Comparison of ENCODE assay signal across 19 cellular contexts in the genomic region with DNA sequence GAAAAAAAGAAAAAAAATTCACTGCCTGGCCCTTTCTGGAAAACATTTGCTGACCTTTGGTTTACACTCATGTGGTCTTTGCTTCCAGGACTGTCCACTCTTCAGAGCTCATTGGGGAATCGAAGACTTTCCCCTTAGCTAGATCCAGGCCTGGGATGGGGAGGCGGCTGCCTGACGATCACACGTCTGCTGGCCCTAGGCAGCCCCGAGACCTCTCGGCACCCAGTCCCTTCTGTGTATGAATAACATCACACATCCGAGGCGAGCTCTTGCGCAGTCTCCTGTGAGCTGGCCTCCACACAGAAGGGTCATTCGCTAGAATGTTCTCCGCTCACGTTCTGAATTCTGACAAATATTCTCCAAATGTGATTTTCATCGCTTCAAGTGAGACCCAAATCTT. TPM values are rescaled to one million over a fixed set of nuclear protein-coding genes. Genes with fewer than 3 reads are reported as not detected.
DNase-seq lines count a peak whose midpoint lies in the region; ATAC-seq and TF ChIP-seq lines count a peak whose summit lies in the region.
"Had no signal": no experiment of that assay in that cellular context is flagged by ENCODE, and none has a peak within 500 bp of the region (broad histone marks: within the 10 kb centered on the region; RNA-seq: fewer than 3 reads in every experiment).

No MANE protein-coding gene starts in this region.

- intact Hi-C loops in gastrocnemius medialis (cut with DNase I; ENCODE audit: low total_unique reads): no loop called here

- H3K4me1 ChIP-seq in BLaER1 treated with 17β-estradiol and CSF1 and Interleukin-3, amounts not matched to agents 10 nM and 100 nM: peaks cover 13 to 58% (median 37%) of the 10 kb centered on the region in 10 experiments
- peaks cover 4% of the 10 kb centered on the region in 2 donors for H3K4me1 ChIP-seq in gastrocnemius medialis
- H3K4me1 ChIP-seq: pancreas had no signal

- TF ChIP-seq CTCF in gastrocnemius medialis (IDR thresholded peaks at IDR 0.05 in 4 of 5, conservative IDR thresholded peaks at IDR 0.05 in 1 of 5): no peak

- H3K4me2 ChIP-seq in BLaER1 treated with 17β-estradiol and CSF1 and Interleukin-3, amounts not matched to agents 10 nM and 100 nM: peak overlapping the region; percentile 42 to 99 (median 88); a peak in 21 of 22 replicates

- in situ Hi-C loops in gastrocnemius medialis (cut with MboI; ENCODE audit: low sequenced_read_pairs in 4 of 4): no loop called here

- H3K9me3 ChIP-seq in BLaER1 treated with 17β-estradiol and CSF1 and Interleukin-3, amounts not matched to agents 10 nM and 100 nM (replicated peaks in 1 of 11): peaks cover 27 to 49% (median 38%) of the 10 kb centered on the region in 11 experiments
- H3K9me3 ChIP-seq in gastrocnemius medialis: no peaks in the 10 kb centered on the region
- H3K9me3 ChIP-seq: pancreas, vagina had no signal

- H3K27ac ChIP-seq in BLaER1 treated with 17β-estradiol and CSF1 and Interleukin-3, amounts not matched to agents 10 nM and 100 nM: no peak overlapping the region
- peak overlapping the region in 2 of 4 donors; percentile 11 to 54 for H3K27ac ChIP-seq in gastrocnemius medialis
- H3K27ac ChIP-seq: pancreas, vagina had no signal

- no peak overlapping the region for H3K9ac ChIP-seq in BLaER1 treated with 17β-estradiol and CSF1 and Interleukin-3, amounts not matched to agents 10 nM and 100 nM

- H3K4me3 ChIP-seq in BLaER1 treated with 17β-estradiol and CSF1 and Interleukin-3, amounts not matched to agents 10 nM and 100 nM: no peak overlapping the region
- H3K4me3 ChIP-seq in gastrocnemius medialis: no peak overlapping the region
- H3K4me3 ChIP-seq: heart right ventricle, pancreas, vagina had no signal

- peaks cover 0 to 3% (median 0%) of the 10 kb centered on the region in 11 experiments; a peak in 1 of 22 replicates for H3K36me3 ChIP-seq in BLaER1 treated with 17β-estradiol and CSF1 and Interleukin-3, amounts not matched to agents 10 nM and 100 nM
- H3K36me3 ChIP-seq in gastrocnemius medialis: no peaks in the 10 kb centered on the region
- H3K36me3 ChIP-seq: heart right ventricle, pancreas, vagina had no signal

- ATAC-seq in SK-N-SH treated with all-trans-retinoic acid at 6 μM for 48 hours (peak; percentile 24), gastrocnemius medialis (peak; percentile 21 to 32)
- ATAC-seq: activated naive CD8-positive, alpha-beta T cell treated with anti-CD3 and anti-CD28 coated beads, Interleukin-2, amount 50 U/mL, for 24 hours; stimulated activated naive CD8-positive, alpha-beta T cell treated with anti-CD3 and anti-CD28 coated beads, Interleukin-15, Interleukin-2, amounts not matched to agents 100 U/mL and 50 U/mL, for 24 hours had no signal

- H3K27me3 ChIP-seq in BLaER1 treated with 17β-estradiol and CSF1 and Interleukin-3, amounts not matched to agents 10 nM and 100 nM: peaks cover 0 to 67% (median 33%) of the 10 kb centered on the region in 11 experiments; a peak in 16 of 22 replicates
- peaks cover 4 to 12% (median 8%) of the 10 kb centered on the region in 3 donors for H3K27me3 ChIP-seq in gastrocnemius medialis
- H3K27me3 ChIP-seq: pancreas, vagina had no signal

- no peak for TF ChIP-seq POLR2A in gastrocnemius medialis (IDR thresholded peaks at IDR 0.05)

- peaks cover 0 to 34% (median 11%) of the 10 kb centered on the region in 11 experiments; a peak in 14 of 22 replicates for H4K20me1 ChIP-seq in BLaER1 treated with 17β-estradiol and CSF1 and Interleukin-3, amounts not matched to agents 10 nM and 100 nM

- DNase-seq in fibroblast of the conjunctiva (ENCODE audit: low read depth) (peak; percentile 12), gastrocnemius medialis (no peak), middle frontal gyrus (ENCODE audit: extremely low spot score, low spot score) (no peak), GM19238 (ENCODE audit: insufficient read length, low spot score) (no peak), SW 1271 (lab: John Stamatoyannopoulos, UW) (no peak), iPS-NIHi7 (ENCODE audit: extremely low spot score) (no peak)
- DNase-seq: activated naive CD8-positive, alpha-beta T cell treated with anti-CD3 and anti-CD28 coated beads, Interleukin-2, amount 50 U/mL, for 24 hours; activated T-cell treated with anti-CD3 and anti-CD28 coated beads, Interleukin-2, amount 50 U/mL, for 1 hour; NCI-H1048; NCI-H226; SIG-M5; stimulated activated CD4-positive, alpha-beta T cell treated with anti-CD3 and anti-CD28 coated beads, Interleukin-12 subunit alpha, Interleukin-12 subunit beta, amount 100 ng/mL, for 4 hours; stimulated activated naive CD8-positive, alpha-beta T cell treated with anti-CD3 and anti-CD28 coated beads, Interleukin-15, Interleukin-2, amounts not matched to agents 100 U/mL and 50 U/mL, for 24 hours had no signal

TF ChIP-seq in SK-N-SH treated with all-trans-retinoic acid at 6 μM for 48 hours, 23 proteins besides CTCF, POLR2A, EP300 and RAD21 (continues in another document):
- TF ChIP-seq, protein P1, sequence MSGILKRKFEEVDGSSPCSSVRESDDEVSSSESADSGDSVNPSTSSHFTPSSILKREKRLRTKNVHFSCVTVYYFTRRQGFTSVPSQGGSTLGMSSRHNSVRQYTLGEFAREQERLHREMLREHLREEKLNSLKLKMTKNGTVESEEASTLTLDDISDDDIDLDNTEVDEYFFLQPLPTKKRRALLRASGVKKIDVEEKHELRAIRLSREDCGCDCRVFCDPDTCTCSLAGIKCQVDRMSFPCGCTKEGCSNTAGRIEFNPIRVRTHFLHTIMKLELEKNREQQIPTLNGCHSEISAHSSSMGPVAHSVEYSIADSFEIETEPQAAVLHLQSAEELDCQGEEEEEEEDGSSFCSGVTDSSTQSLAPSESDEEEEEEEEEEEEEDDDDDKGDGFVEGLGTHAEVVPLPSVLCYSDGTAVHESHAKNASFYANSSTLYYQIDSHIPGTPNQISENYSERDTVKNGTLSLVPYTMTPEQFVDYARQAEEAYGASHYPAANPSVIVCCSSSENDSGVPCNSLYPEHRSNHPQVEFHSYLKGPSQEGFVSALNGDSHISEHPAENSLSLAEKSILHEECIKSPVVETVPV (CRISPR knock-in tag; IDR thresholded peaks at IDR 0.05): no peak
- TF ChIP-seq ESRRG (CRISPR knock-in tag; IDR thresholded peaks at IDR 0.05): no peak
- no peak for TF ChIP-seq CREB5 (CRISPR knock-in tag; IDR thresholded peaks at IDR 0.05; ENCODE audit: low read depth)
- no peak for TF ChIP-seq PPARA (CRISPR knock-in tag; IDR thresholded peaks at IDR 0.05; ENCODE audit: borderline replicate concordance)
- no peak for TF ChIP-seq TCF4 (CRISPR knock-in tag; IDR thresholded peaks at IDR 0.05; ENCODE audit: borderline replicate concordance)
- no peak for TF ChIP-seq ZFP30 (CRISPR knock-in tag; IDR thresholded peaks at IDR 0.05)
- no peak for TF ChIP-seq TSHZ2 (CRISPR knock-in tag; IDR thresholded peaks at IDR 0.05)
- TF ChIP-seq ZNF565 (CRISPR knock-in tag; conservative IDR thresholded peaks at IDR 0.05; ENCODE audit: low read depth): no peak
- TF ChIP-seq ZFP3 (CRISPR knock-in tag; IDR thresholded peaks at IDR 0.05): no peak
- TF ChIP-seq GLIS3 (CRISPR knock-in tag; IDR thresholded peaks at IDR 0.05): no peak
- no peak for TF ChIP-seq OSR1 (CRISPR knock-in tag; IDR thresholded peaks at IDR 0.05)
- no peak for TF ChIP-seq TOX (CRISPR knock-in tag; IDR thresholded peaks at IDR 0.05; ENCODE audit: borderline replicate concordance)
- TF ChIP-seq BACH2 (CRISPR knock-in tag; IDR thresholded peaks at IDR 0.05; ENCODE audit: borderline replicate concordance): no peak

RNA-seq across cellular contexts. Expression of gene GAL, which starts 25.7 kb away (rescaled TPM):
- not detected for total RNA-seq in gastrocnemius medialis
- total RNA-seq: cerebellum had no signal
